Comparison of ENCODE assay signal across 1 cellular context in genomic region chr12:55847033-55847432, GRCh38.
A peak's percentile ranks its signal among the peaks of the same experiment; 100 is the strongest.
TF ChIP-seq lines count a peak whose summit lies in the region.

No MANE protein-coding gene starts in this region.

TF ChIP-seq in K562, 482 proteins besides CTCF, POLR2A, EP300 and RAD21:
- TF ChIP-seq ATF3 (IDR thresholded peaks at IDR 0.05): peak; percentile 26; the same call in 1 of the 2 replicates
- TF ChIP-seq ATF3 (CRISPR knock-in tag; conservative IDR thresholded peaks at IDR 0.05): no peak
- no peak for TF ChIP-seq MEF2D (tag; conservative IDR thresholded peaks at IDR 0.05; ENCODE audit: low read depth)
- 0 out of 2 replicates have a peak, but pooled peaks have one; percentile 1 for TF ChIP-seq BACH1 (tag; IDR thresholded peaks at IDR 0.05)
- TF ChIP-seq ZNF592 (IDR thresholded peaks at IDR 0.05): peak; percentile 15; the same call in 1 of the 2 replicates
